In genomic region chr10:103452714-103453230, GRCh38 we compare ENCODE assay signal across 9 cellular contexts. TPM values are rescaled to one million over a fixed set of nuclear protein-coding genes. Genes with fewer than 3 reads are reported as not detected.
DNase-seq lines count a peak whose midpoint lies in the region; ATAC-seq and TF ChIP-seq lines count a peak whose summit lies in the region.
"Had no signal": no experiment of that assay in that cellular context is flagged by ENCODE, and none has a peak within 500 bp of the region (broad histone marks: within the 10 kb centered on the region; RNA-seq: fewer than 3 reads in every experiment).

No MANE protein-coding gene starts in this region.

- in situ Hi-C loops in brain microvascular endothelial cell (cut with HindIII; ENCODE audit: low pct_ligation_motif_present, low sequenced_read_pairs): loop anchor here (5.0 kb wide), 1 partner anchor 40 kb away; the partner anchor contains the start of gene NEURL1

- peaks cover 0 to 29% (median 14%) of the 10 kb centered on the region in 9 donors for H3K36me3 ChIP-seq in heart right ventricle
- peaks cover 8% of the 10 kb centered on the region for H3K36me3 ChIP-seq in brain microvascular endothelial cell (replicated peaks)

- peaks cover 14 to 44% (median 38%) of the 10 kb centered on the region in 9 donors for H3K4me1 ChIP-seq in heart right ventricle
- peaks cover 50% of the 10 kb centered on the region for H3K4me1 ChIP-seq in mononuclear cell (ENCODE audit: insufficient read depth, low read length)

- intact Hi-C loops in heart right ventricle (cut with DNase I) (no loop called here), left ventricle myocardium superior (cut with micrococcal nuclease) (no loop called here)

- H3K27ac ChIP-seq in heart right ventricle (peak overlapping the region; percentile 84 to 98 (median 95)), brain microvascular endothelial cell (no peak overlapping the region)

- H3K9me3 ChIP-seq in heart right ventricle (no peaks in the 10 kb centered on the region), mononuclear cell (ENCODE audit: low read depth, low read length) (no peaks in the 10 kb centered on the region)

- TF ChIP-seq CTCF in heart right ventricle (IDR thresholded peaks at IDR 0.05) (no peak), brain microvascular endothelial cell (IDR thresholded peaks at IDR 0.05; ENCODE audit: low read depth, low read length, missing control alignments) (no peak)

- DNase-seq in heart right ventricle (no peak), left ventricle myocardium superior (no peak), brain microvascular endothelial cell (no peak), superior temporal gyrus (ENCODE audit: extremely low spot score) (no peak), occipital lobe (lab: John Stamatoyannopoulos, UW) (no peak)
- DNase-seq in stimulated activated naive CD4-positive, alpha-beta T cell treated with Interleukin-2 at 50 U/mL for 16 hours (lab: John Stamatoyannopoulos, UW): no peak

- H3K27me3 ChIP-seq in heart right ventricle (peaks cover 0 to 5% (median 0%) of the 10 kb centered on the region in 7 donors), brain microvascular endothelial cell (replicated peaks) (no peaks in the 10 kb centered on the region), mononuclear cell (ENCODE audit: insufficient read depth, low read length) (no peaks in the 10 kb centered on the region)

- WGBS in heart right ventricle, 2 donors: 51% methylated on average over 16 of the region's 16 CpGs

- H3K4me3 ChIP-seq in heart right ventricle (peak overlapping the region in 9 of 10 donors; percentile 65 to 89 (median 82)), brain microvascular endothelial cell (ENCODE audit: low read depth, low read length) (peak overlapping the region; percentile 59), mononuclear cell (ENCODE audit: low read length) (peak overlapping the region; percentile 60)

- ATAC-seq in heart right ventricle (peak in 1 of 8 donors; percentile 12), left ventricle myocardium superior (no peak), HG03175 (IDR thresholded peaks at IDR 0.05; ENCODE audit: unreplicated experiment) (no peak)

RNA-seq across cellular contexts. Expression of gene CALHM2, which starts 0.6 kb away (rescaled TPM):
- 10 to 100 TPM in 6 of 10 donors, 1 to 10 TPM in 4; 5.2 to 17.7 (median 10.9) TPM for total RNA-seq in heart right ventricle
- polyA plus RNA-seq in heart right ventricle: 10 to 100 TPM; 12.1 to 23.5 TPM
- 9.8 TPM for total RNA-seq in left ventricle myocardium superior
- 10.3 TPM for total RNA-seq in mononuclear cell
- 3.1 TPM for total RNA-seq in occipital lobe

RNA-seq across cellular contexts. Expression of gene CALHM1, which starts 5.9 kb away (rescaled TPM):
- total RNA-seq in heart right ventricle (not detected), left ventricle myocardium superior (not detected), mononuclear cell (not detected), occipital lobe (not detected)
- not detected for polyA plus RNA-seq in heart right ventricle
- total RNA-seq: G401 had no signal

RNA-seq across cellular contexts. Expression of gene CALHM3, which starts 26.3 kb away (rescaled TPM):
- not detected for total RNA-seq in heart right ventricle
- not detected for polyA plus RNA-seq in heart right ventricle
- total RNA-seq in left ventricle myocardium superior: not detected
- total RNA-seq in mononuclear cell: not detected
- not detected for total RNA-seq in occipital lobe
- total RNA-seq: G401 had no signal

RNA-seq across cellular contexts. Expression of gene NEURL1, which starts 40.7 kb away (rescaled TPM):
- 1 to 10 TPM in 1 of 10 donors, under 1 TPM in 7, not detected in 2; 0.05 to 1.0 (median 0.21) TPM for total RNA-seq in heart right ventricle
- polyA plus RNA-seq in heart right ventricle: under 1 TPM in 1 of 2 donors, not detected in 1; 0.06 TPM
- not detected for total RNA-seq in left ventricle myocardium superior
- total RNA-seq in mononuclear cell: 4.8 TPM
- total RNA-seq in occipital lobe: 25.1 TPM

RNA-seq across cellular contexts. Expression of gene PDCD11, which starts 56.3 kb away (rescaled TPM):
- total RNA-seq in heart right ventricle (10 to 100 TPM in 8 of 10 donors, 1 to 10 TPM in 2; 9.4 to 16.9 (median 12.7) TPM), left ventricle myocardium superior (12.1 TPM), mononuclear cell (8.4 TPM), occipital lobe (24.3 TPM)
- 10 to 100 TPM; 10.9 to 15.1 TPM for polyA plus RNA-seq in heart right ventricle
